Comparison of ENCODE assay signal across 14 cellular contexts in genomic region chrX:130738638-130739195, GRCh38.
"Had no signal": no experiment of that assay in that cellular context is flagged by ENCODE, and none has a peak within 500 bp of the region (broad histone marks: within the 10 kb centered on the region; RNA-seq: fewer than 3 reads in every experiment).

No MANE protein-coding gene starts in this region.

- H3K36me3 ChIP-seq: gastrocnemius medialis, heart left ventricle, lower lobe of right lung, ovary, thyroid gland, WERI-Rb-1 had no signal

- H3K27me3 Mint-ChIP-seq: activated CD4-positive, alpha-beta memory T cell treated with anti-CD3 and anti-CD28 coated beads for 36 hours; activated naive CD8-positive, alpha-beta T cell; naive thymus-derived CD8-positive, alpha-beta T cell had no signal

- ATAC-seq: gastrocnemius medialis; heart left ventricle; lower lobe of right lung; naive thymus-derived CD8-positive, alpha-beta T cell; psoas muscle; right cardiac atrium had no signal

- H3K4me3 ChIP-seq: gastrocnemius medialis, heart left ventricle, lower lobe of right lung, ovary, psoas muscle, thyroid gland had no signal

- H3K27ac Mint-ChIP-seq: activated CD4-positive, alpha-beta memory T cell treated with anti-CD3 and anti-CD28 coated beads for 36 hours; activated naive CD8-positive, alpha-beta T cell; naive thymus-derived CD8-positive, alpha-beta T cell had no signal

- H3K9me3 ChIP-seq: gastrocnemius medialis, heart left ventricle, lower lobe of right lung, ovary, psoas muscle, thyroid gland had no signal

- H3K4me1 Mint-ChIP-seq: naive thymus-derived CD8-positive, alpha-beta T cell had no signal

- H3K4me1 ChIP-seq: gastrocnemius medialis, lower lobe of right lung, thyroid gland had no signal

- H3K9me3 Mint-ChIP-seq: activated CD4-positive, alpha-beta memory T cell treated with anti-CD3 and anti-CD28 coated beads for 36 hours had no signal

- H3K4me3 Mint-ChIP-seq: activated CD4-positive, alpha-beta memory T cell treated with anti-CD3 and anti-CD28 coated beads for 36 hours; activated naive CD8-positive, alpha-beta T cell; naive thymus-derived CD8-positive, alpha-beta T cell had no signal

- DNase-seq: activated CD4-positive, alpha-beta memory T cell treated with anti-CD3 and anti-CD28 coated beads for 36 hours; gastrocnemius medialis; heart left ventricle; islet precursor cell; lower lobe of right lung; naive thymus-derived CD8-positive, alpha-beta T cell; ovary; psoas muscle; right cardiac atrium; stimulated activated CD4-positive, alpha-beta T cell treated with anti-CD3 and anti-CD28 coated beads, Interleukin-2, amount 100 ng/mL, for 24 hours; stimulated activated naive CD4-positive, alpha-beta T cell treated with Interleukin-2 at 50 U/mL for 16 hours; thyroid gland; WERI-Rb-1 had no signal

- H3K27ac ChIP-seq: gastrocnemius medialis, heart left ventricle, lower lobe of right lung, ovary, psoas muscle, thyroid gland, WERI-Rb-1 had no signal

- H3K27me3 ChIP-seq: gastrocnemius medialis, heart left ventricle, ovary, thyroid gland had no signal
